ENCODE assay signal across 26 cellular contexts in genomic region chr1:42480921-42481320, GRCh38. TPM values are rescaled to one million over a fixed set of nuclear protein-coding genes. Genes with fewer than 3 reads are reported as not detected.
"Had no signal": no experiment of that assay in that cellular context is flagged by ENCODE, and none has a peak within 500 bp of the region (broad histone marks: within the 10 kb centered on the region; RNA-seq: fewer than 3 reads in every experiment).

No MANE protein-coding gene starts in this region.

- H3K79me2 ChIP-seq: hepatocyte had no signal

- H2AFZ ChIP-seq: hepatocyte had no signal

- H3K36me3 ChIP-seq: brain microvascular endothelial cell, gastrocnemius medialis, right atrium auricular region, WERI-Rb-1 had no signal

- ATAC-seq: activated CD4-positive, CD25-positive, alpha-beta regulatory T cell treated with anti-CD3 and anti-CD28 coated beads, Interleukin-2, amount 50 U/mL, for 24 hours; gastrocnemius medialis; left cardiac atrium; left ventricle myocardium superior; mucosa of descending colon; natural killer cell treated with Interleukin-12 subunit alpha and Interleukin-12 subunit beta and Interleukin-15 and Interleukin-18, amount 100 ng/mL, for 72 hours had no signal

- H3K9me3 ChIP-seq: adrenal gland, esophagus squamous epithelium, gastrocnemius medialis, mucosa of descending colon, right atrium auricular region, tibial nerve had no signal

- H3K4me3 ChIP-seq: adrenal gland, esophagus squamous epithelium, gastrocnemius medialis, hepatocyte, mucosa of descending colon, right atrium auricular region, tibial nerve had no signal

- DNase-seq: activated CD4-positive, alpha-beta memory T cell treated with anti-CD3 and anti-CD28 coated beads for 36 hours; activated CD4-positive, alpha-beta T cell treated with anti-CD3 and anti-CD28 coated beads, Interleukin-2, amount 10 ng/mL, durations not matched to agents 24 days and 14 days; activated CD8-positive, alpha-beta memory T cell treated with anti-CD3 and anti-CD28 coated beads, Interleukin-2, amount 50 U/mL, for 4 hours; activated effector memory CD4-positive, alpha-beta T cell treated with anti-CD3 and anti-CD28 coated beads, Interleukin-2, amount 50 U/mL, for 16 hours; activated naive CD4-positive, alpha-beta T cell treated with anti-CD3 and anti-CD28 coated beads for 36 hours; activated naive CD8-positive, alpha-beta T cell treated with anti-CD3 and anti-CD28 coated beads for 36 hours; activated T-cell treated with anti-CD3 and anti-CD28 coated beads, Interleukin-2, amount 50 U/mL, for 1 hour; adrenal gland; brain microvascular endothelial cell; caudate nucleus; esophagus squamous epithelium; gastrocnemius medialis; left cardiac atrium; left ventricle myocardium superior; mucosa of descending colon; stimulated activated naive CD4-positive, alpha-beta T cell; T-helper 9 cell; WERI-Rb-1 had no signal

- H3K27me3 ChIP-seq: adrenal gland, brain microvascular endothelial cell, esophagus squamous epithelium, gastrocnemius medialis, hepatocyte, right atrium auricular region, tibial nerve had no signal

- H3K4me1 ChIP-seq: adrenal gland, esophagus squamous epithelium, gastrocnemius medialis, right atrium auricular region, tibial nerve had no signal

- H3K27ac ChIP-seq: adrenal gland, brain microvascular endothelial cell, epithelial cell of prostate, esophagus squamous epithelium, gastrocnemius medialis, hepatocyte, right atrium auricular region, tibial nerve, WERI-Rb-1 had no signal

- H3K4me2 ChIP-seq: hepatocyte had no signal

RNA-seq across cellular contexts. Expression of gene ZMYND12, which starts 25.1 kb away (rescaled TPM):
- total RNA-seq: activated CD4-positive, alpha-beta T cell treated with anti-CD3 and anti-CD28 coated beads, Interleukin-2, amount 10 ng/mL, durations not matched to agents 24 days and 14 days; activated T-helper 1 cell treated with anti-CD3 and anti-CD28 coated beads, Interleukin-12 subunit alpha, Interleukin-12 subunit beta, Interleukin-2, Interleukin-4 antibody, amounts not matched to agents 30 ng/mL and 10 ng/mL and 1 ng/mL, durations not matched to agents 14 hours and 24 hours and 36 hours; myocyte; natural killer cell treated with Interleukin-12 subunit alpha and Interleukin-12 subunit beta and Interleukin-15 and Interleukin-18, amount 100 ng/mL, for 72 hours had no signal
